In the genomic region with DNA sequence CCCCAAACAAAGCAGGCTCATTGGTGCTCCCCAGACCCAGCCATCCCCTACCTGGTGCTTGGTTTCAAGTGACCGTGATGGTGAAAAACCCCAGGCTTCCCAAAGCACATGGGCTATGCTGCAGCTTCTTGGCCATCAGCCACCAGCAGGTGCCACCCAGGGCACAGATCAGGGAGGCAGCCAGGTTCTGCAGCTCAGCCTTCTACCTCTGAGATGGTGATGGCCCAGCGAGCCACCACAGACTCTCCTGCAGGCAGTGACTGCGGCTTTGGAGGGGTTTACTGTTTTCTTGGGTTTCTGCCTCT, we compare ENCODE assay signal across 18 cellular contexts.
"Had no signal": no experiment of that assay in that cellular context is flagged by ENCODE, and none has a peak within 500 bp of the region (broad histone marks: within the 10 kb centered on the region; RNA-seq: fewer than 3 reads in every experiment).

No MANE protein-coding gene starts in this region.

- DNase-seq: activated CD4-positive, alpha-beta T cell treated with anti-CD3 and anti-CD28 coated beads for 1 hour; activated CD8-positive, alpha-beta memory T cell treated with anti-CD3 and anti-CD28 coated beads for 24 hours; activated CD8-positive, alpha-beta memory T cell treated with anti-CD3 and anti-CD28 coated beads, Interleukin-2, amount 50 U/mL, for 48 hours; activated effector memory CD4-positive, alpha-beta T cell treated with Interleukin-2 at 50 U/mL for 16 hours; activated naive CD4-positive, alpha-beta T cell treated with anti-CD3 and anti-CD28 coated beads, Interleukin-2, amount 50 U/mL, for 16 hours; activated T-cell treated with anti-CD3 and anti-CD28 coated beads, Interleukin-2, amount 50 U/mL, for 48 hours; aorta; brain microvascular endothelial cell; erythroblast; stimulated activated naive CD8-positive, alpha-beta T cell treated with anti-CD3 and anti-CD28 coated beads, Interleukin-15, Interleukin-2, amounts not matched to agents 100 U/mL and 50 U/mL, for 24 hours; substantia nigra; T-helper 2 cell; WERI-Rb-1 had no signal

- H3K27me3 ChIP-seq: right atrium auricular region had no signal

- H3K36me3 ChIP-seq: brain microvascular endothelial cell, prostate gland, right atrium auricular region, tibial nerve, WERI-Rb-1 had no signal

- H3K9me3 ChIP-seq: prostate gland had no signal

- H3K4me3 ChIP-seq: coronary artery, prostate gland, right atrium auricular region, skin epidermis, tibial nerve had no signal

- H3K27ac ChIP-seq: brain microvascular endothelial cell, coronary artery, prostate gland, right atrium auricular region, skin epidermis, tibial nerve, WERI-Rb-1 had no signal

- H3K4me1 ChIP-seq: prostate gland, right atrium auricular region, tibial nerve had no signal
